Comparison of ENCODE assay signal across 27 cellular contexts in the genomic region with DNA sequence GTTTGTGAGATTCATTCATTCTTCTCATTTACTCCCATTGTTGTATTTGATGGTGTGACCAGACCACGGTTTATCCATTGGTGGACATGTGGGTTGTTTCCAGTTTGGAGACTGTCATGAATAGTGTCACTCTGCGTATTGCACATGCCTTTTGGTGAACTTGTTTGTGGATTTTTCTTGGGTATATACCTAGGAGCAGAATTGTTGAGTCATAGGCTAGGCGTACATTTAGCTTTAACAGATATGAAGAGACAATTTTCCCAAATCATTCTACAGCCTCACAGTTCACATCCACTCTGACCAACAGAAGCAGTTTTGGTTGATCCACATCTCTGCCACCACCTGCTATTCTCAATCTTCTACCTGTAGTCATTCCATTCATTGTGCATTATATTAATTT.
"Had no signal": no experiment of that assay in that cellular context is flagged by ENCODE, and none has a peak within 500 bp of the region (broad histone marks: within the 10 kb centered on the region; RNA-seq: fewer than 3 reads in every experiment).

No MANE protein-coding gene starts in this region.

- ATAC-seq: natural killer cell; psoas muscle; right cardiac atrium; right lobe of liver; stimulated activated naive B cell treated with anti-CD40 and anti-IgM and Interleukin-4, amounts not matched to agents 10 μg/mL and 1 μg/mL and 100 μg/mL, for 72 hours; upper lobe of right lung had no signal

- H3K36me3 ChIP-seq: neural progenitor cell, ovary, right lobe of liver, sigmoid colon, stomach, thoracic aorta, thyroid gland, tibial nerve, upper lobe of right lung, vagina had no signal

- H3K27ac ChIP-seq: neural progenitor cell, ovary, parathyroid adenoma, psoas muscle, right lobe of liver, sigmoid colon, stomach, thoracic aorta, thyroid gland, tibial nerve, upper lobe of right lung, vagina had no signal

- H3K4me1 Mint-ChIP-seq: natural killer cell; stimulated activated effector memory CD8-positive, alpha-beta T cell treated with anti-CD3 and anti-CD28 coated beads, Interleukin-12 subunit alpha, Interleukin-12 subunit beta, amount 100 ng/mL, for 72 hours had no signal

- DNase-seq: natural killer cell; occipital lobe; ovary; psoas muscle; right cardiac atrium; right lobe of liver; sigmoid colon; small intestine; stimulated activated CD4-positive, alpha-beta T cell treated with anti-CD3 and anti-CD28 coated beads, Interleukin-15, amount 100 ng/mL, for 24 hours; stimulated activated CD4-positive, alpha-beta T cell treated with anti-CD3 and anti-CD28 coated beads, Interleukin-2, amount 100 ng/mL, for 24 hours; stimulated activated CD4-positive, alpha-beta T cell treated with anti-CD3 and anti-CD28 coated beads, Interleukin-2, amount 100 ng/mL, for 48 hours; stimulated activated CD4-positive, alpha-beta T cell treated with anti-CD3 and anti-CD28 coated beads, Interleukin-4, amount 100 ng/mL, for 24 hours; stimulated activated naive B cell treated with anti-CD40 and anti-IgM and Interleukin-4, amounts not matched to agents 10 μg/mL and 1 μg/mL and 100 μg/mL, for 72 hours; stimulated activated naive CD4-positive, alpha-beta T cell treated with Interleukin-2 at 50 U/mL for 16 hours; stomach; thyroid gland; trophoblast cell; upper lobe of right lung had no signal

- H3K4me1 ChIP-seq: neural progenitor cell, parathyroid adenoma, right lobe of liver, vagina had no signal

- H3K4me3 Mint-ChIP-seq: natural killer cell; nephron; stimulated activated effector memory CD8-positive, alpha-beta T cell treated with anti-CD3 and anti-CD28 coated beads, Interleukin-12 subunit alpha, Interleukin-12 subunit beta, amount 100 ng/mL, for 72 hours; stimulated activated naive B cell treated with anti-CD40 and anti-IgM and Interleukin-4, amounts not matched to agents 10 μg/mL and 1 μg/mL and 100 μg/mL, for 72 hours; stimulated activated naive CD8-positive, alpha-beta T cell treated with anti-CD3 and anti-CD28 coated beads, Interleukin-15, Interleukin-2, amounts not matched to agents 100 ng/mL and 50 ng/mL, for 24 hours had no signal

- FAIRE-seq: small intestine had no signal

- H3K36me3 Mint-ChIP-seq: natural killer cell; neural progenitor cell; stimulated activated effector memory CD8-positive, alpha-beta T cell treated with anti-CD3 and anti-CD28 coated beads, Interleukin-12 subunit alpha, Interleukin-12 subunit beta, amount 100 ng/mL, for 72 hours; stimulated activated naive B cell treated with anti-CD40 and anti-IgM and Interleukin-4, amounts not matched to agents 10 μg/mL and 1 μg/mL and 100 μg/mL, for 72 hours had no signal

- H3K79me2 ChIP-seq: parathyroid adenoma had no signal

- H3K9me3 Mint-ChIP-seq: natural killer cell; nephron; neural progenitor cell; stimulated activated effector memory CD8-positive, alpha-beta T cell treated with anti-CD3 and anti-CD28 coated beads, Interleukin-12 subunit alpha, Interleukin-12 subunit beta, amount 100 ng/mL, for 72 hours; stimulated activated naive CD8-positive, alpha-beta T cell treated with anti-CD3 and anti-CD28 coated beads, Interleukin-15, Interleukin-2, amounts not matched to agents 100 ng/mL and 50 ng/mL, for 24 hours had no signal

- H3K27me3 ChIP-seq: ovary, right lobe of liver, sigmoid colon, stomach, thyroid gland, tibial nerve, upper lobe of right lung, vagina had no signal

- H3K4me3 ChIP-seq: neural progenitor cell, ovary, psoas muscle, right lobe of liver, sigmoid colon, stomach, thoracic aorta, thyroid gland, tibial nerve, upper lobe of right lung, vagina had no signal

- H3K9me3 ChIP-seq: ovary, psoas muscle, right lobe of liver, sigmoid colon, stomach, thoracic aorta, thyroid gland, tibial nerve, upper lobe of right lung, vagina had no signal

- H3K4me2 ChIP-seq: neural progenitor cell had no signal

- H3K27ac Mint-ChIP-seq: natural killer cell; neural progenitor cell; progenitor cell of endocrine pancreas; stimulated activated effector memory CD8-positive, alpha-beta T cell treated with anti-CD3 and anti-CD28 coated beads, Interleukin-12 subunit alpha, Interleukin-12 subunit beta, amount 100 ng/mL, for 72 hours; stimulated activated naive CD8-positive, alpha-beta T cell treated with anti-CD3 and anti-CD28 coated beads, Interleukin-15, Interleukin-2, amounts not matched to agents 100 ng/mL and 50 ng/mL, for 24 hours had no signal

- H3K27me3 Mint-ChIP-seq: stimulated activated naive CD8-positive, alpha-beta T cell treated with anti-CD3 and anti-CD28 coated beads, Interleukin-15, Interleukin-2, amounts not matched to agents 100 ng/mL and 50 ng/mL, for 24 hours had no signal

- H3K9ac ChIP-seq: neural progenitor cell, parathyroid adenoma had no signal

- H2AFZ ChIP-seq: neural progenitor cell, parathyroid adenoma had no signal
